In genomic region chr1:56798053-56798471, GRCh38 we compare ENCODE assay signal across 1 cellular context.
A peak's percentile ranks its signal among the peaks of the same experiment; 100 is the strongest.
TF ChIP-seq lines count a peak whose summit lies in the region.

No MANE protein-coding gene starts in this region.

TF ChIP-seq in SK-N-SH, 30 proteins besides CTCF, POLR2A, EP300 and RAD21 (continued from another document):
- TF ChIP-seq IRF3 (IDR thresholded peaks at IDR 0.05; ENCODE audit: low read depth, low read length) = no peak
- no peak for TF ChIP-seq YY1 (IDR thresholded peaks at IDR 0.05; ENCODE audit: low read depth)
- TF ChIP-seq POLR2AphosphoS5 (IDR thresholded peaks at IDR 0.05; ENCODE audit: low read depth, low read length) = no peak
- no peak for TF ChIP-seq REST (IDR thresholded peaks at IDR 0.05; ENCODE audit: low read depth, low read length)
- no peak for TF ChIP-seq RCOR1 (IDR thresholded peaks at IDR 0.05; ENCODE audit: low read length)
- no peak for TF ChIP-seq TCF12 (IDR thresholded peaks at IDR 0.05)
- no peak for TF ChIP-seq CHD2 (IDR thresholded peaks at IDR 0.05; ENCODE audit: low read length, partially characterized antibody)
- peak; percentile 19; the same call in 1 of the 2 replicates for TF ChIP-seq FOSL2 (IDR thresholded peaks at IDR 0.05; ENCODE audit: borderline replicate concordance, low read depth)
- no peak for TF ChIP-seq TEAD4 (IDR thresholded peaks at IDR 0.05; ENCODE audit: borderline replicate concordance, insufficient read depth)
- no peak for TF ChIP-seq USF1 (IDR thresholded peaks at IDR 0.05; ENCODE audit: borderline replicate concordance, low read depth)
- TF ChIP-seq MEF2A (IDR thresholded peaks at IDR 0.05; ENCODE audit: borderline replicate concordance, low read depth) = 0 out of 2 replicates have a peak, but pooled peaks have one; percentile 36
- TF ChIP-seq JUND (IDR thresholded peaks at IDR 0.05) = no peak
- TF ChIP-seq SIN3A (IDR thresholded peaks at IDR 0.05; ENCODE audit: borderline replicate concordance, low read depth, low read length) = no peak
